ENCODE assay signal across 17 cellular contexts in genomic region chr2:62939735-62940491, GRCh38.
DNase-seq lines count a peak whose midpoint lies in the region; ATAC-seq lines count a peak whose summit lies in the region.
"Had no signal": no experiment of that assay in that cellular context is flagged by ENCODE, and none has a peak within 500 bp of the region (broad histone marks: within the 10 kb centered on the region; RNA-seq: fewer than 3 reads in every experiment).

No MANE protein-coding gene starts in this region.

- no peak overlapping the region for H3K27ac ChIP-seq in mesenchymal stem cell (ENCODE audit: low read length, poor library complexity, severe bottlenecking)
- H3K27ac ChIP-seq: ascending aorta, prostate gland had no signal

- H3K27me3 ChIP-seq in MG63 (no peaks in the 10 kb centered on the region), mesenchymal stem cell (ENCODE audit: control insufficient read depth in 1 of 2, insufficient read depth in 1 of 2, low read length in 2 of 2) (no peaks in the 10 kb centered on the region)
- H3K27me3 ChIP-seq: ascending aorta had no signal

- H3K36me3 ChIP-seq in MG63: peaks cover 6% of the 10 kb centered on the region; the same call in 1 of the 2 replicates
- H3K36me3 ChIP-seq in mesenchymal stem cell (ENCODE audit: control insufficient read depth in 1 of 2, insufficient read depth in 2 of 2, low read depth in 1 of 2, low read length in 2 of 2): peaks cover 0 to 22% of the 10 kb centered on the region in 2 experiments
- H3K36me3 ChIP-seq: prostate gland had no signal

- no peak overlapping the region for H2AFZ ChIP-seq in mesenchymal stem cell (ENCODE audit: low read depth, low read length)

- no peak overlapping the region for H3K4me2 ChIP-seq in mesenchymal stem cell (ENCODE audit: low read length, poor library complexity, severe bottlenecking)

- no peak overlapping the region for H2BK5ac ChIP-seq in mesenchymal stem cell (ENCODE audit: low read depth, low read length, poor library complexity, severe bottlenecking)

- no peaks in the 10 kb centered on the region for H3K4me1 ChIP-seq in mesenchymal stem cell (ENCODE audit: control insufficient read depth, insufficient read depth, low read depth, low read length)
- H3K4me1 ChIP-seq: ascending aorta, prostate gland had no signal

- H2BK120ac ChIP-seq in mesenchymal stem cell (ENCODE audit: low read depth, low read length): no peak overlapping the region

- no peak overlapping the region for H3K18ac ChIP-seq in mesenchymal stem cell (ENCODE audit: low read depth in 1 of 2, low read length in 2 of 2)

- H2BK12ac ChIP-seq in mesenchymal stem cell (ENCODE audit: low read length in 2 of 2): no peak overlapping the region

- WGBS in mesenchymal stem cell: 96% methylated on average over 4 of the region's 5 CpGs

- peaks cover 1% of the 10 kb centered on the region for H3K79me1 ChIP-seq in mesenchymal stem cell (replicated peaks; ENCODE audit: low read length, poor library complexity, severe bottlenecking)

- H3K9ac ChIP-seq in mesenchymal stem cell (ENCODE audit: low read length): peak overlapping the region; percentile 37

- DNase-seq in AG20443 (ENCODE audit: low spot score) (peak; percentile 78), MG63 (peak; percentile 49), dedifferentiated amniotic fluid mesenchymal stem cell (ENCODE audit: extremely low spot score) (peak; percentile 40), mesenchymal stem cell (peak; percentile 62), hippocampal formation (lab: John Stamatoyannopoulos, UW) (no peak), NCI-H2081 (lab: John Stamatoyannopoulos, UW) (no peak), activated gamma-delta T cell (lab: John Stamatoyannopoulos, UW) (no peak)
- DNase-seq: activated CD4-positive, CD25-positive, alpha-beta regulatory T cell treated with anti-CD3 and anti-CD28 coated beads, Interleukin-2, amount 50 U/mL, for 72 hours; activated T-cell treated with anti-CD3 and anti-CD28 coated beads, Interleukin-2, amount 50 U/mL, for 1 hour; CD4-positive, CD25-positive, alpha-beta regulatory T cell; NCI-H2171 treated with DMSO at 0.1 percent for 48 hours; stimulated activated CD4-positive, alpha-beta T cell treated with anti-CD3 and anti-CD28 coated beads, Interleukin-2, amount 100 ng/mL, for 48 hours; stimulated activated naive B cell treated with anti-CD40 and anti-IgM and Interleukin-4, amounts not matched to agents 10 μg/mL and 1 μg/mL and 100 μg/mL, for 72 hours; T-helper 1 cell had no signal

- no peak for ATAC-seq in HG02610 (IDR thresholded peaks at IDR 0.05; ENCODE audit: unreplicated experiment)
- ATAC-seq: stimulated activated naive B cell treated with anti-CD40 and anti-IgM and Interleukin-4, amounts not matched to agents 10 μg/mL and 1 μg/mL and 100 μg/mL, for 72 hours had no signal

- H3K9me3 ChIP-seq in MG63: no peaks in the 10 kb centered on the region
- H3K9me3 ChIP-seq in mesenchymal stem cell (ENCODE audit: control insufficient read depth, low read length): no peaks in the 10 kb centered on the region
- H3K9me3 ChIP-seq: ascending aorta, prostate gland had no signal

- H4K91ac ChIP-seq in mesenchymal stem cell (ENCODE audit: low read length): no peak overlapping the region

- H3K4me3 ChIP-seq in MG63: no peak overlapping the region
- H3K4me3 ChIP-seq in mesenchymal stem cell (ENCODE audit: insufficient read depth in 1 of 2, low read depth in 1 of 2, low read length in 2 of 2): peak overlapping the region in 1 of 2 experiments; percentile 31
- H3K4me3 ChIP-seq: ascending aorta, prostate gland had no signal

- H2BK15ac ChIP-seq in mesenchymal stem cell (ENCODE audit: low read depth, poor library complexity, severe bottlenecking): no peak overlapping the region

- no peak overlapping the region for H3K14ac ChIP-seq in mesenchymal stem cell (ENCODE audit: low read length in 2 of 2)

- no peak overlapping the region for H2AK5ac ChIP-seq in mesenchymal stem cell (ENCODE audit: low read length, severe bottlenecking)

- H3K23ac ChIP-seq in mesenchymal stem cell (ENCODE audit: low read length in 2 of 2): no peak overlapping the region

- no peak overlapping the region for H4K8ac ChIP-seq in mesenchymal stem cell (ENCODE audit: low read length)

- no peak overlapping the region for H3K4ac ChIP-seq in mesenchymal stem cell (ENCODE audit: low read depth in 1 of 2, low read length in 2 of 2)

Comparison
In these comparisons a context has a peak if more than half of its experiments do, and no peak if none do; other contexts are left out.
1. DNase-seq: peak in AG20443 (single experiment), MG63 (single experiment), dedifferentiated amniotic fluid mesenchymal stem cell (single experiment) and mesenchymal stem cell (single experiment); none in hippocampal formation (0 of 2), NCI-H2081 (0 of 2) and activated gamma-delta T cell (single experiment).